25 cellular contexts compared by ENCODE assay signal in genomic region chr11:90438069-90438468, GRCh38.
A peak's percentile ranks its signal among the peaks of the same experiment; 100 is the strongest.
DNase-seq lines count a peak whose midpoint lies in the region; ATAC-seq and TF ChIP-seq lines count a peak whose summit lies in the region.
"Had no signal": no experiment of that assay in that cellular context is flagged by ENCODE, and none has a peak within 500 bp of the region (broad histone marks: within the 10 kb centered on the region; RNA-seq: fewer than 3 reads in every experiment).

No MANE protein-coding gene starts in this region.

- no peaks in the 10 kb centered on the region for H3K9me3 ChIP-seq in endodermal cell (ENCODE audit: control insufficient read depth, low read length)
- H3K9me3 ChIP-seq: HAP-1 had no signal

- no peak for DNase-seq in activated T-cell treated with anti-CD3 and anti-CD28 coated beads, Interleukin-2, amount 50 U/mL, for 72 hours
- DNase-seq in activated T-cell treated with anti-CD3 and anti-CD28 coated beads, Interleukin-2, amount 50 U/mL, for 24 hours: no peak
- no peak for DNase-seq in endodermal cell
- peak; percentile 17 for DNase-seq in iPS-NIHi11 (ENCODE audit: low spot score)
- no peak for DNase-seq in HFFc6
- no peak for DNase-seq in effector memory CD8-positive, alpha-beta T cell
- DNase-seq in activated CD4-positive, alpha-beta T cell treated with anti-CD3 and anti-CD28 coated beads for 1 hour: no peak
- DNase-seq: CD8-positive, alpha-beta T cell; DMS153; Karpas-422; NCI-H1092; NCI-H1417 treated with DMSO at 0.1 percent for 48 hours; NCI-H1694 treated with DMSO at 0.1 percent for 48 hours; NCI-H2081 treated with DMSO at 0.1 percent for 48 hours; NCI-H2171; NCI-H226; NCI-H510A; NCI-H69; SHP77 had no signal

- no peak overlapping the region for H3K9ac ChIP-seq in endodermal cell (ENCODE audit: extremely low read depth, low read length, poor library complexity, severe bottlenecking)

- no peaks in the 10 kb centered on the region for H3K4me1 ChIP-seq in endodermal cell (ENCODE audit: control insufficient read depth, insufficient read depth, low read length)

- no peaks in the 10 kb centered on the region for H3K36me3 ChIP-seq in endodermal cell (ENCODE audit: control insufficient read depth, insufficient read depth, low read length)
- H3K36me3 ChIP-seq: HAP-1 had no signal

- 89 to 93% methylated on average over 3 of the region's 4 CpGs for WGBS in endodermal cell (ENCODE audit: insufficient coverage in 1 of 2, insufficient read length in 1 of 2), 2 experiments

- no peaks in the 10 kb centered on the region for H3K36me3 Mint-ChIP-seq in activated T-cell treated with anti-CD3 and anti-CD28 coated beads, Interleukin-2, amount 50 U/mL, for 72 hours (ENCODE audit: insufficient read depth in 2 of 2)
- no peaks in the 10 kb centered on the region for H3K36me3 Mint-ChIP-seq in activated T-cell treated with anti-CD3 and anti-CD28 coated beads, Interleukin-2, amount 50 U/mL, for 24 hours (ENCODE audit: low read depth)
- H3K36me3 Mint-ChIP-seq in endodermal cell (ENCODE audit: low read depth) (no peaks in the 10 kb centered on the region), HFFc6 (ENCODE audit: low read depth) (no peaks in the 10 kb centered on the region)
- no peaks in the 10 kb centered on the region for H3K36me3 Mint-ChIP-seq in effector memory CD8-positive, alpha-beta T cell (ENCODE audit: insufficient read depth)
- H3K36me3 Mint-ChIP-seq: CD8-positive, alpha-beta T cell had no signal

- no peaks in the 10 kb centered on the region for H3K27me3 ChIP-seq in endodermal cell (ENCODE audit: control insufficient read depth, insufficient read depth, low read length, poor library complexity, severe bottlenecking)

- no peak overlapping the region for H3K4me3 ChIP-seq in endodermal cell (ENCODE audit: low read length)
- H3K4me3 ChIP-seq: HAP-1 had no signal

- no peak overlapping the region for H3K4me3 Mint-ChIP-seq in activated T-cell treated with anti-CD3 and anti-CD28 coated beads, Interleukin-2, amount 50 U/mL, for 72 hours
- H3K4me3 Mint-ChIP-seq in activated T-cell treated with anti-CD3 and anti-CD28 coated beads, Interleukin-2, amount 50 U/mL, for 24 hours: no peak overlapping the region
- no peak overlapping the region for H3K4me3 Mint-ChIP-seq in endodermal cell
- no peak overlapping the region for H3K4me3 Mint-ChIP-seq in HFFc6
- no peak overlapping the region for H3K4me3 Mint-ChIP-seq in effector memory CD8-positive, alpha-beta T cell
- H3K4me3 Mint-ChIP-seq: B cell; CD8-positive, alpha-beta T cell had no signal

- no peak for ATAC-seq in activated T-cell treated with anti-CD3 and anti-CD28 coated beads, Interleukin-2, amount 50 U/mL, for 72 hours (replicated peaks in 1 of 2)
- no peak for ATAC-seq in effector memory CD8-positive, alpha-beta T cell (replicated peaks)
- ATAC-seq: CD8-positive, alpha-beta T cell; Panc1 had no signal

- no peaks in the 10 kb centered on the region for H3K27me3 Mint-ChIP-seq in activated T-cell treated with anti-CD3 and anti-CD28 coated beads, Interleukin-2, amount 50 U/mL, for 72 hours (ENCODE audit: low read depth)
- H3K27me3 Mint-ChIP-seq in activated T-cell treated with anti-CD3 and anti-CD28 coated beads, Interleukin-2, amount 50 U/mL, for 24 hours: no peaks in the 10 kb centered on the region
- H3K27me3 Mint-ChIP-seq in endodermal cell (ENCODE audit: insufficient read depth) (no peaks in the 10 kb centered on the region), HFFc6 (ENCODE audit: insufficient read depth) (no peaks in the 10 kb centered on the region)
- no peaks in the 10 kb centered on the region for H3K27me3 Mint-ChIP-seq in effector memory CD8-positive, alpha-beta T cell
- H3K27me3 Mint-ChIP-seq: B cell had no signal

- no peaks in the 10 kb centered on the region for H3K9me3 Mint-ChIP-seq in activated T-cell treated with anti-CD3 and anti-CD28 coated beads, Interleukin-2, amount 50 U/mL, for 72 hours
- no peaks in the 10 kb centered on the region for H3K9me3 Mint-ChIP-seq in activated T-cell treated with anti-CD3 and anti-CD28 coated beads, Interleukin-2, amount 50 U/mL, for 24 hours
- no peaks in the 10 kb centered on the region for H3K9me3 Mint-ChIP-seq in endodermal cell
- H3K9me3 Mint-ChIP-seq in HFFc6: peaks cover 23% of the 10 kb centered on the region
- H3K9me3 Mint-ChIP-seq in effector memory CD8-positive, alpha-beta T cell: no peaks in the 10 kb centered on the region
- H3K9me3 Mint-ChIP-seq: CD8-positive, alpha-beta T cell had no signal

- H3K4me1 Mint-ChIP-seq in activated T-cell treated with anti-CD3 and anti-CD28 coated beads, Interleukin-2, amount 50 U/mL, for 72 hours (ENCODE audit: low read depth): no peaks in the 10 kb centered on the region
- no peaks in the 10 kb centered on the region for H3K4me1 Mint-ChIP-seq in activated T-cell treated with anti-CD3 and anti-CD28 coated beads, Interleukin-2, amount 50 U/mL, for 24 hours (ENCODE audit: low read depth)
- H3K4me1 Mint-ChIP-seq in endodermal cell (peaks cover 10% of the 10 kb centered on the region), HFFc6 (ENCODE audit: low read depth) (no peaks in the 10 kb centered on the region)
- H3K4me1 Mint-ChIP-seq in effector memory CD8-positive, alpha-beta T cell (ENCODE audit: low read depth in 2 of 2): no peaks in the 10 kb centered on the region
- H3K4me1 Mint-ChIP-seq: B cell had no signal

- H3K27ac ChIP-seq in endodermal cell (ENCODE audit: low read depth, low read length): no peak overlapping the region
- H3K27ac ChIP-seq: 22Rv1, C4-2B, RWPE1 had no signal

- peak overlapping the region; percentile 38 for H3K27ac Mint-ChIP-seq in activated T-cell treated with anti-CD3 and anti-CD28 coated beads, Interleukin-2, amount 50 U/mL, for 72 hours
- no peak overlapping the region for H3K27ac Mint-ChIP-seq in activated T-cell treated with anti-CD3 and anti-CD28 coated beads, Interleukin-2, amount 50 U/mL, for 24 hours
- H3K27ac Mint-ChIP-seq in endodermal cell: peak overlapping the region; percentile 70
- H3K27ac Mint-ChIP-seq in HFFc6: no peak overlapping the region
- no peak overlapping the region for H3K27ac Mint-ChIP-seq in effector memory CD8-positive, alpha-beta T cell
- H3K27ac Mint-ChIP-seq: B cell; CD8-positive, alpha-beta T cell had no signal

- TF ChIP-seq CTCF in endodermal cell (conservative IDR thresholded peaks at IDR 0.05): no peak
- TF ChIP-seq CTCF in HFFc6 (IDR thresholded peaks at IDR 0.05): no peak

Comparison
In these comparisons a context has a peak if more than half of its experiments do, and no peak if none do; other contexts are left out.
1. H3K27ac Mint-ChIP-seq: peak in activated T-cell treated with anti-CD3 and anti-CD28 coated beads, Interleukin-2, amount 50 U/mL, for 72 hours (single experiment) and endodermal cell (single experiment); none in activated T-cell treated with anti-CD3 and anti-CD28 coated beads, Interleukin-2, amount 50 U/mL, for 24 hours (single experiment), HFFc6 (single experiment) and effector memory CD8-positive, alpha-beta T cell (0 of 2).